In genomic region chr6:839201-839600, GRCh38 we compare ENCODE assay signal across 34 cellular contexts.
"Had no signal": no experiment of that assay in that cellular context is flagged by ENCODE, and none has a peak within 500 bp of the region (broad histone marks: within the 10 kb centered on the region; RNA-seq: fewer than 3 reads in every experiment).

No MANE protein-coding gene starts in this region.

- H3K4me3 ChIP-seq: MG63 had no signal

- DNase-seq: Karpas-422, Kasumi-1, MG63, MM.1S, MV-4-11, NCI-H1048, NCI-H1092, NCI-H1092 treated with DMSO at 0.1 percent for 48 hours, NCI-H1105, NCI-H1105 treated with DMSO at 0.1 percent for 48 hours, NCI-H1417, NCI-H1417 treated with DMSO at 0.1 percent for 48 hours, NCI-H1436, NCI-H1436 treated with DMSO at 0.1 percent for 48 hours, NCI-H146, NCI-H1694, NCI-H1694 treated with DMSO at 0.1 percent for 48 hours, NCI-H187, NCI-H187 treated with DMSO at 0.1 percent for 48 hours, NCI-H1930, NCI-H2029, NCI-H2029 treated with DMSO at 0.1 percent for 48 hours, NCI-H2081, NCI-H2081 treated with DMSO at 0.1 percent for 48 hours, NCI-H2107, NCI-H2171, NCI-H2171 treated with DMSO at 0.1 percent for 48 hours, NCI-H2227 treated with DMSO at 0.1 percent for 48 hours, NCI-H226, NCI-H345, NCI-H446, NCI-H446 treated with DMSO at 0.1 percent for 48 hours, NCI-H510A, NCI-H510A treated with DMSO at 0.1 percent for 48 hours had no signal

- H3K9me3 ChIP-seq: MG63 had no signal

- H3K27me3 ChIP-seq: MG63 had no signal

- H3K36me3 ChIP-seq: MG63 had no signal
